Comparison of ENCODE assay signal across 14 cellular contexts in the genomic region with DNA sequence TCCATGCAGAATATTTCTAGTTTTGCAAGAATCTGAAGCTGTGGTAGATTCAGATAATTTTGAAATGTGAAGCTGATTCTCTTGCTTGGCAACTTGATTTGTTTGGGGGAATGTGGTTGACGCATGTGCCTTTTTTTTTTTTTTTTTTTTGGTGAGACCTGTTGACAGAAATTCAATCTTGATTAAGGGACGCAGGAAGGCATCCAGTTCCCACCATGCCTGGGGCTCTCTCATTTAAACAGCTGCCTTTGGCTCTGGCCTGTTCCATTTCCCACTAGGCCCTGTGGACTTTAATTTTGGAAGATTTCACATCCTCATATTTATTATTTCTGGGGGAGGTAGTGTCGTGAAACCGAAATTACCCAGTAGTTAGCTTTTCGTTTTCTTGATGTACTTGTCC. TPM values are rescaled to one million over a fixed set of nuclear protein-coding genes. Genes with fewer than 3 reads are reported as not detected.
A peak's percentile ranks its signal among the peaks of the same experiment; 100 is the strongest.
DNase-seq lines count a peak whose midpoint lies in the region; ATAC-seq, FAIRE-seq and TF ChIP-seq lines count a peak whose summit lies in the region.
"Had no signal": no experiment of that assay in that cellular context is flagged by ENCODE, and none has a peak within 500 bp of the region (broad histone marks: within the 10 kb centered on the region; RNA-seq: fewer than 3 reads in every experiment).

No MANE protein-coding gene starts in this region.

- H2BK15ac ChIP-seq in mesendoderm (replicated peaks; ENCODE audit: low read depth), result no peak overlapping the region

- no peak for TF ChIP-seq RAD21 in GM12878 (IDR thresholded peaks at IDR 0.05; ENCODE audit: insufficient read depth, low read depth, low read length)

- no peak overlapping the region for H3K23ac ChIP-seq in mesendoderm (ENCODE audit: low read length)

- in situ Hi-C loops in GM23248 (cut with MboI), result no loop called here
- in situ Hi-C loops in GM12878 (cut with MboI), result no loop called here
- in situ Hi-C loops in GM13977 (cut with MboI; ENCODE audit: low pct_unique_long_range_greater_than_20kb, low sequenced_read_pairs, unreplicated experiment), result no loop called here

- H3K79me2 ChIP-seq in ACC112 (ENCODE audit: control insufficient read depth, insufficient read depth, low read length, unreplicated experiment) (peaks cover 83% of the 10 kb centered on the region), GM23248 (ENCODE audit: insufficient read depth) (peaks cover 100% of the 10 kb centered on the region), GM12878 (ENCODE audit: control insufficient read depth, insufficient read depth, low read length) (peaks cover 72% of the 10 kb centered on the region), mesendoderm (ENCODE audit: control insufficient read depth, insufficient read depth, low read length) (peaks cover 33% of the 10 kb centered on the region)

- BruUV-seq in GM12878 (replicated peaks; lab: Mats Ljungman, UMichigan), result no TSS peak

- TF ChIP-seq CTCF in GM12878 (IDR thresholded peaks at IDR 0.05 in 2 of 3, conservative IDR thresholded peaks at IDR 0.05 in 1 of 3; ENCODE audit: control insufficient read depth in 2 of 3, extremely low read depth in 1 of 3, insufficient read depth in 1 of 3, low read depth in 3 of 3, low read length in 3 of 3) (no peak), GM13977 (IDR thresholded peaks at IDR 0.05; ENCODE audit: extremely low read depth, insufficient read depth, missing control alignments) (no peak)

- POLR2A ChIA-PET in GM12878 (lab: Charles Lee), result interaction anchor here (0.7 to 1.1 kb wide), 6 partner anchors 9 to 202 kb away, joined by 3 to 8 read pairs (median 5); partner anchors contain the start of gene TPX2

- peaks cover 6% of the 10 kb centered on the region; the same call in 1 of the 2 replicates for H3K36me3 ChIP-seq in ACC112 (ENCODE audit: insufficient read depth, low read length)
- H3K36me3 ChIP-seq in GM23248 (ENCODE audit: low read depth), result no peaks in the 10 kb centered on the region
- H3K36me3 ChIP-seq in GM12878 (ENCODE audit: control insufficient read depth in 2 of 2, insufficient read depth in 2 of 2, low read length in 1 of 2), result peaks cover 0 to 2% of the 10 kb centered on the region in 2 experiments; a peak in 3 of 4 replicates
- no peaks in the 10 kb centered on the region for H3K36me3 ChIP-seq in mesendoderm (ENCODE audit: control insufficient read depth, insufficient read depth, low read length)
- H3K36me3 ChIP-seq: adrenal gland, esophagus squamous epithelium had no signal

- RAD21 ChIA-PET in GM12878 (lab: Charles Lee; ENCODE audit: unreplicated experiment), result interaction anchor here (1.2 to 1.7 kb wide), 3 partner anchors 8 to 86 kb away, joined by 4 to 7 read pairs (median 7); partner anchors contain the start of gene TPX2

- no peak overlapping the region for H3K56ac ChIP-seq in mesendoderm (ENCODE audit: low read length)

- no peak overlapping the region for H2BK5ac ChIP-seq in mesendoderm (ENCODE audit: low read length)

- H3K18ac ChIP-seq in mesendoderm (ENCODE audit: low read length), result no peak overlapping the region

- no peak overlapping the region for H3K4ac ChIP-seq in mesendoderm (ENCODE audit: low read depth, low read length)

- H3K4me3 ChIP-seq in ACC112 (ENCODE audit: low read depth, low read length) (peak overlapping the region; percentile 39), GM23248 (no peak overlapping the region), GM12878 (peak overlapping the region; percentile 10; the same call in 1 of the 2 replicates), mesendoderm (ENCODE audit: low read length) (no peak overlapping the region)
- H3K4me3 ChIP-seq: adrenal gland, esophagus squamous epithelium had no signal

- H3K27ac ChIP-seq in ACC112 (ENCODE audit: low read depth, low read length), result peak overlapping the region; percentile 43
- H3K27ac ChIP-seq in GM23248, result no peak overlapping the region
- H3K27ac ChIP-seq in GM12878 (ENCODE audit: control insufficient read depth, insufficient read depth), result peak overlapping the region; percentile 56
- no peak overlapping the region for H3K27ac ChIP-seq in mesendoderm (ENCODE audit: low read depth, low read length)
- H3K27ac ChIP-seq: adrenal gland, esophagus squamous epithelium had no signal

- no peak for TF ChIP-seq POLR2A in GM12878 (IDR thresholded peaks at IDR 0.05; ENCODE audit: low read depth, low read length)

- intact Hi-C loops in GM12878 (cut with micrococcal nuclease; ENCODE audit: unreplicated experiment), result no loop called here

- no peak for TF ChIP-seq EP300 in GM12878 (IDR thresholded peaks at IDR 0.05; ENCODE audit: borderline replicate concordance in 1 of 2, control insufficient read depth in 1 of 2, low read depth in 2 of 2, low read length in 2 of 2)

- H3K9me3 ChIP-seq in GM23248 (ENCODE audit: low read depth) (no peaks in the 10 kb centered on the region), GM12878 (replicated peaks; ENCODE audit: control insufficient read depth, insufficient read depth, low read length) (no peaks in the 10 kb centered on the region)
- H3K9me3 ChIP-seq: adrenal gland, esophagus squamous epithelium had no signal

- 54 to 56% methylated on average over 5 of the region's 5 CpGs for WGBS in GM23248 (ENCODE audit: low coverage in 1 of 2, low lambda C conversion rate in 2 of 2, missing lambda C conversion rate in 2 of 2), 2 experiments
- 63% methylated on average over 5 of the region's 5 CpGs for WGBS in GM12878 (ENCODE audit: insufficient coverage, insufficient replicate concordance, low lambda C conversion rate, missing lambda C conversion rate)
- WGBS in mesendoderm (ENCODE audit: extremely low coverage, insufficient coverage, low lambda C conversion rate), result no CpG with 5 or more reads among the region's 5 CpGs

- H3K27me3 ChIP-seq in ACC112 (ENCODE audit: insufficient read depth, low read length) (no peaks in the 10 kb centered on the region), GM23248 (replicated peaks; ENCODE audit: insufficient read depth) (no peaks in the 10 kb centered on the region), GM12878 (replicated peaks in 1 of 2; ENCODE audit: control insufficient read depth in 2 of 2, insufficient read depth in 2 of 2, low read length in 1 of 2) (no peaks in the 10 kb centered on the region), mesendoderm (ENCODE audit: insufficient read depth, low read length, poor library complexity) (no peaks in the 10 kb centered on the region)
- H3K27me3 ChIP-seq: adrenal gland, esophagus squamous epithelium had no signal

- ATAC-seq in GM12878 (peak; percentile 42), GM19395 (IDR thresholded peaks at IDR 0.05; ENCODE audit: unreplicated experiment) (no peak)
- ATAC-seq: activated T-cell treated with anti-CD3 and anti-CD28 coated beads, Interleukin-2, amount 50 U/mL, for 4 hours had no signal

- DNase-seq in GM23248 (peak; percentile 28), GM12878 (ENCODE audit: low read depth, low spot score) (no peak), mesendoderm (peak; percentile 7), NOMO-1 (lab: John Stamatoyannopoulos, UW; ENCODE audit: unreplicated experiment in 2 of 2) (no peak), NCI-H1930 (lab: John Stamatoyannopoulos, UW) (no peak), GM13977 (ENCODE audit: low spot score) (no peak)
- DNase-seq: activated CD4-positive, CD25-positive, alpha-beta regulatory T cell treated with anti-CD3 and anti-CD28 coated beads, Interleukin-2, amount 50 U/mL, for 72 hours; activated T-cell treated with anti-CD3 and anti-CD28 coated beads, Interleukin-2, amount 50 U/mL, for 4 hours; adrenal gland; esophagus squamous epithelium; NCI-H1048; NCI-H446 treated with DMSO at 0.1 percent for 48 hours had no signal

- peaks cover 7% of the 10 kb centered on the region for H3K79me1 ChIP-seq in mesendoderm (ENCODE audit: low read length)

- no peak overlapping the region for H4K5ac ChIP-seq in mesendoderm (ENCODE audit: low read length)

- no peak overlapping the region for H2AK5ac ChIP-seq in mesendoderm (ENCODE audit: low read length)

- H3F3A ChIP-seq in GM23248 (ENCODE audit: insufficient read depth), result no peaks in the 10 kb centered on the region

- SMC1A ChIA-PET in GM12878 (lab: Charles Lee; ENCODE audit: uncharacterized antibody, unreplicated experiment), result interaction anchor here (0.7 to 1.8 kb wide), 7 partner anchors 12 to 113 kb away, joined by 3 to 6 read pairs (median 4); no protein-coding TSS in a partner anchor

- H4K20me1 ChIP-seq in GM23248 (ENCODE audit: insufficient read depth) (no peaks in the 10 kb centered on the region), GM12878 (ENCODE audit: control insufficient read depth, insufficient read depth) (no peaks in the 10 kb centered on the region)

- H2BK120ac ChIP-seq in mesendoderm (ENCODE audit: low read depth, low read length), result no peak overlapping the region

- H4K8ac ChIP-seq in mesendoderm (ENCODE audit: low read depth, low read length), result no peak overlapping the region

- H2AFZ ChIP-seq in ACC112 (ENCODE audit: low read length, unreplicated experiment), result peak overlapping the region; percentile 49
- peak overlapping the region; percentile 63 for H2AFZ ChIP-seq in GM23248
- H2AFZ ChIP-seq in GM12878 (ENCODE audit: control insufficient read depth, low read depth, low read length), result peak overlapping the region; percentile 28

- H3K9ac ChIP-seq in GM23248, result peak overlapping the region; percentile 13; the same call in 1 of the 2 replicates
- H3K9ac ChIP-seq in GM12878 (ENCODE audit: control insufficient read depth, insufficient read depth, low read length), result no peak overlapping the region
- H3K9ac ChIP-seq in mesendoderm (ENCODE audit: low read length), result no peak overlapping the region

- CTCF ChIA-PET in GM12878 (lab: Yijun Ruan, JAX), result interaction anchor here (0.6 to 3.2 kb wide), 5 partner anchors 8 to 135 kb away, joined by 3 to 12 read pairs (median 7); partner anchors contain the start of gene TPX2

- H3K9me2 ChIP-seq in GM23248 (ENCODE audit: insufficient read depth), result no peaks in the 10 kb centered on the region

- no peak for FAIRE-seq in GM12878 (lab: Jason Lieb, UNC)

- H3K4me1 ChIP-seq in ACC112 (ENCODE audit: control insufficient read depth, insufficient read depth, low read length, unreplicated experiment) (peaks cover 31% of the 10 kb centered on the region), GM23248 (ENCODE audit: insufficient read depth) (peaks cover 4% of the 10 kb centered on the region), GM12878 (ENCODE audit: control insufficient read depth, insufficient read depth, low read length) (no peaks in the 10 kb centered on the region), mesendoderm (ENCODE audit: control insufficient read depth, low read depth, low read length) (no peaks in the 10 kb centered on the region)
- H3K4me1 ChIP-seq: adrenal gland had no signal

- H3K4me2 ChIP-seq in GM23248 (ENCODE audit: unreplicated experiment), result no peak overlapping the region
- peak overlapping the region; percentile 39; the same call in 1 of the 2 replicates for H3K4me2 ChIP-seq in GM12878 (ENCODE audit: control insufficient read depth, insufficient read depth)
- no peak overlapping the region for H3K4me2 ChIP-seq in mesendoderm (ENCODE audit: low read length)

RNA-seq across cellular contexts. Expression of gene TPX2, which starts 8.6 kb away (rescaled TPM):
- total RNA-seq in GM23248 (2014; rRNA removed; shearing (Covaris generic)), result 35.5 and 39.6 TPM in 2 replicates
- polyA plus RNA-seq in GM23248 (2016; fragmentation: Nextera tagmentation; extraction: Ambion mirVana) (37.6 and 37.7 TPM in 2 replicates), GM12878 (2011; rRNA removed) (68.5 and 73.4 TPM in 2 replicates), GM12878 (2014; fragmentation: Illumina TruSeq; extraction: Trizol) (144 and 168 TPM in 2 replicates), GM12878 (2014; fragmentation: Nextera tagmentation; extraction: Ambion mirVana) (10 to 100 TPM; 29.7 to 40.7 TPM), GM12878 (2014; rRNA removed) (61.7 and 62.9 TPM in 2 replicates), GM12878 (2016; fragmentation: Nextera tagmentation; extraction: Ambion mirVana) (100 to 1,000 TPM; 120 to 123 TPM)
- total RNA-seq in GM12878 (2013; cell fraction: nucleolus; rRNA removed), result 35.7 and 36.7 TPM in 2 replicates
- total RNA-seq in GM12878 (2014; rRNA removed) (84.4 and 96.5 TPM in 2 replicates), GM12878 (2014; rRNA removed; fragmentation: Illumina TruSeq; extraction: Trizol) (88.6 and 93.6 TPM in 2 replicates), GM12878 (2021) (101 and 104 TPM in 2 replicates)
- 38.3 TPM for polyA plus RNA-seq in GM12878 (2011; ENCODE audit: low read depth)
- 28.5 and 39.2 TPM in 2 replicates for polyA plus RNA-seq in GM12878 (2011; cell fraction: cytosol; rRNA removed)
- 284 and 348 TPM in 2 replicates for polyA plus RNA-seq in GM12878 (2011; cell fraction: nucleus; rRNA removed)
- polyA plus RNA-seq in GM12878 (2012), result 45.1 and 52.6 TPM in 2 replicates
- 49.3 and 54.1 TPM in 2 replicates for polyA minus RNA-seq in GM12878 (2011; rRNA and poly(A)+ RNA removed)
- 19.1 and 20.0 TPM in 2 replicates for polyA minus RNA-seq in GM12878 (2011; cell fraction: cytosol; rRNA and poly(A)+ RNA removed)
- polyA minus RNA-seq in GM12878 (2011; cell fraction: nucleus; rRNA and poly(A)+ RNA removed), result 79.5 and 103 TPM in 2 replicates
- polyA plus RNA-seq in mesendoderm (2013, experiment 1 of 2), result 119 TPM
- polyA plus RNA-seq in mesendoderm (2013, experiment 2 of 2), result 120 TPM

RNA-seq across cellular contexts. Expression of gene BCL2L1, which starts 25.0 kb away (rescaled TPM):
- total RNA-seq in GM23248 (2014; rRNA removed; shearing (Covaris generic)), result 83.8 and 95.1 TPM in 2 replicates
- polyA plus RNA-seq in GM23248 (2016; fragmentation: Nextera tagmentation; extraction: Ambion mirVana), result 56.2 and 56.3 TPM in 2 replicates
- 61.4 and 67.7 TPM in 2 replicates for total RNA-seq in GM12878 (2013; cell fraction: nucleolus; rRNA removed)
- 61.7 and 67.5 TPM in 2 replicates for total RNA-seq in GM12878 (2014; rRNA removed)
- total RNA-seq in GM12878 (2014; rRNA removed; fragmentation: Illumina TruSeq; extraction: Trizol), result 38.6 and 39.0 TPM in 2 replicates
- 55.1 and 60.0 TPM in 2 replicates for total RNA-seq in GM12878 (2021)
- 13.0 TPM for polyA plus RNA-seq in GM12878 (2011; ENCODE audit: low read depth)
- polyA plus RNA-seq in GM12878 (2011; rRNA removed), result 34.0 and 48.0 TPM in 2 replicates
- polyA plus RNA-seq in GM12878 (2011; cell fraction: cytosol; rRNA removed), result 40.9 and 48.0 TPM in 2 replicates
- polyA plus RNA-seq in GM12878 (2011; cell fraction: nucleus; rRNA removed), result 27.0 and 32.1 TPM in 2 replicates
- polyA plus RNA-seq in GM12878 (2012), result 22.9 and 26.3 TPM in 2 replicates
- 45.0 and 59.3 TPM in 2 replicates for polyA plus RNA-seq in GM12878 (2014; fragmentation: Illumina TruSeq; extraction: Trizol)
- 1 to 10 TPM in 1 of 2 experiments, under 1 TPM in 1; 0.63 to 3.4 TPM for polyA plus RNA-seq in GM12878 (2014; fragmentation: Nextera tagmentation; extraction: Ambion mirVana)
- polyA plus RNA-seq in GM12878 (2014; rRNA removed), result 64.1 and 67.7 TPM in 2 replicates
- 10 to 100 TPM; 36.1 to 39.3 TPM for polyA plus RNA-seq in GM12878 (2016; fragmentation: Nextera tagmentation; extraction: Ambion mirVana)
- polyA minus RNA-seq in GM12878 (2011; rRNA and poly(A)+ RNA removed), result 28.4 and 43.1 TPM in 2 replicates
- 10.7 and 12.1 TPM in 2 replicates for polyA minus RNA-seq in GM12878 (2011; cell fraction: cytosol; rRNA and poly(A)+ RNA removed)
- polyA minus RNA-seq in GM12878 (2011; cell fraction: nucleus; rRNA and poly(A)+ RNA removed), result 28.4 and 41.5 TPM in 2 replicates
- polyA plus RNA-seq in mesendoderm (2013, experiment 1 of 2), result 41.9 TPM
- polyA plus RNA-seq in mesendoderm (2013, experiment 2 of 2), result 43.7 TPM

Comparison
In these comparisons a context has a peak if more than half of its experiments do, and no peak if none do; other contexts are left out.
1. H3K27ac ChIP-seq: peak in ACC112 (single experiment) and GM12878 (single experiment); none in GM23248 (single experiment) and mesendoderm (single experiment).
2. H3K4me3 ChIP-seq: peak in ACC112 (single experiment) and GM12878 (single experiment); none in GM23248 (single experiment) and mesendoderm (single experiment).
3. DNase-seq: peak in GM23248 (single experiment) and mesendoderm (single experiment); none in GM12878 (single experiment), NOMO-1 (0 of 2), NCI-H1930 (0 of 2) and GM13977 (single experiment).
4. Peak in every context shown above with its lines, with median percentiles within 50 percentile points of each other: H2AFZ ChIP-seq.